ENCODE assay signal across 11 cellular contexts in genomic region chr15:96338772-96339661, GRCh38. TPM values are rescaled to one million over a fixed set of nuclear protein-coding genes. Genes with fewer than 3 reads are reported as not detected.
DNase-seq lines count a peak whose midpoint lies in the region; ATAC-seq and TF ChIP-seq lines count a peak whose summit lies in the region.
"Had no signal": no experiment of that assay in that cellular context is flagged by ENCODE, and none has a peak within 500 bp of the region (broad histone marks: within the 10 kb centered on the region; RNA-seq: fewer than 3 reads in every experiment).

No MANE protein-coding gene starts in this region.

- intact Hi-C loops in CD4-positive, alpha-beta memory T cell (cut with micrococcal nuclease), result no loop called here

- no peaks in the 10 kb centered on the region for H3K9me3 ChIP-seq in RWPE2 (ENCODE audit: severe bottlenecking)
- H3K9me3 ChIP-seq in CD4-positive, alpha-beta memory T cell (ENCODE audit: control insufficient read depth in 1 of 2, low read length in 2 of 2), result no peaks in the 10 kb centered on the region

- peak overlapping the region; percentile 88 for H3K27ac ChIP-seq in RWPE2 (ENCODE audit: poor library complexity, severe bottlenecking)
- no peak overlapping the region for H3K27ac ChIP-seq in CD4-positive, alpha-beta memory T cell (ENCODE audit: low read depth, low read length)

- H3K4me1 Mint-ChIP-seq in CD4-positive, alpha-beta memory T cell, result peaks cover 0 to 4% (median 0%) of the 10 kb centered on the region in 4 donors
- H3K4me1 Mint-ChIP-seq in naive thymus-derived CD8-positive, alpha-beta T cell, result peaks cover 3 to 11% (median 7%) of the 10 kb centered on the region in 4 donors
- H3K4me1 Mint-ChIP-seq: stimulated activated memory B cell treated with anti-CD40 and anti-IgM and Interleukin-4, amounts not matched to agents 10 μg/mL and 1 μg/mL and 100 μg/mL, for 72 hours had no signal

- no peak overlapping the region for H3K4me3 Mint-ChIP-seq in CD4-positive, alpha-beta memory T cell
- H3K4me3 Mint-ChIP-seq in naive thymus-derived CD8-positive, alpha-beta T cell, result no peak overlapping the region
- H3K4me3 Mint-ChIP-seq: stimulated activated memory B cell treated with anti-CD40 and anti-IgM and Interleukin-4, amounts not matched to agents 10 μg/mL and 1 μg/mL and 100 μg/mL, for 72 hours had no signal

- H3K27ac Mint-ChIP-seq in CD4-positive, alpha-beta memory T cell, result no peak overlapping the region
- no peak overlapping the region for H3K27ac Mint-ChIP-seq in naive thymus-derived CD8-positive, alpha-beta T cell
- H3K27ac Mint-ChIP-seq: stimulated activated memory B cell treated with anti-CD40 and anti-IgM and Interleukin-4, amounts not matched to agents 10 μg/mL and 1 μg/mL and 100 μg/mL, for 72 hours had no signal

- peaks cover 0 to 50% (median 24%) of the 10 kb centered on the region in 8 donors for H3K9me3 Mint-ChIP-seq in CD4-positive, alpha-beta memory T cell
- H3K9me3 Mint-ChIP-seq in naive thymus-derived CD8-positive, alpha-beta T cell, result peaks cover 4 to 52% (median 13%) of the 10 kb centered on the region in 9 donors
- H3K9me3 Mint-ChIP-seq: stimulated activated memory B cell treated with anti-CD40 and anti-IgM and Interleukin-4, amounts not matched to agents 10 μg/mL and 1 μg/mL and 100 μg/mL, for 72 hours had no signal

- DNase-seq in G401 (ENCODE audit: low spot score) (peak; percentile 19), RWPE2 (ENCODE audit: low spot score) (no peak), fibroblast of pulmonary artery (ENCODE audit: low read depth) (peak; percentile 45), retina (peak; percentile 42)
- DNase-seq in activated CD4-positive, alpha-beta T cell treated with anti-CD3 and anti-CD28 coated beads, Interleukin-2, amount 50 U/mL, for 48 hours, result no peak
- DNase-seq in CD4-positive, alpha-beta memory T cell, result no peak
- no peak for DNase-seq in naive thymus-derived CD8-positive, alpha-beta T cell
- DNase-seq: activated effector memory CD4-positive, alpha-beta T cell treated with Interleukin-2 at 50 U/mL for 16 hours had no signal

- peaks cover 58 to 61% of the 10 kb centered on the region in 2 donors for H3K27me3 Mint-ChIP-seq in CD4-positive, alpha-beta memory T cell
- peaks cover 60 to 93% (median 82%) of the 10 kb centered on the region in 5 donors for H3K27me3 Mint-ChIP-seq in naive thymus-derived CD8-positive, alpha-beta T cell

- in situ Hi-C loops in G401 (cut with HindIII; ENCODE audit: low sequenced_read_pairs), result no loop called here

- CTCF ChIA-PET in CD4-positive, alpha-beta memory T cell (lab: Charles Lee; ENCODE audit: partially characterized antibody), result interaction anchor here (0.6 kb wide), 1 partner anchor 507 kb away, joined by 3 read pairs; no protein-coding TSS in a partner anchor

- POLR2A ChIA-PET in CD4-positive, alpha-beta memory T cell (lab: Charles Lee; ENCODE audit: partially characterized antibody), result no interaction called here
- POLR2A ChIA-PET in naive thymus-derived CD8-positive, alpha-beta T cell (lab: Charles Lee), result no interaction called here

- ATAC-seq in RWPE2 (ENCODE audit: low read depth), result 0 out of 3 replicates have a peak, but pooled peaks have one; percentile 4
- no peak for ATAC-seq in GM18517 (IDR thresholded peaks at IDR 0.05; ENCODE audit: unreplicated experiment)
- no peak for ATAC-seq in naive thymus-derived CD8-positive, alpha-beta T cell
- ATAC-seq: stimulated activated memory B cell treated with anti-CD40 and anti-IgM and Interleukin-4, amounts not matched to agents 10 μg/mL and 1 μg/mL and 100 μg/mL, for 72 hours had no signal

- H3K36me3 Mint-ChIP-seq in CD4-positive, alpha-beta memory T cell, result peaks cover 0 to 5% of the 10 kb centered on the region in 2 donors
- peaks cover 9 to 22% (median 14%) of the 10 kb centered on the region in 3 donors for H3K36me3 Mint-ChIP-seq in naive thymus-derived CD8-positive, alpha-beta T cell
- H3K36me3 Mint-ChIP-seq: stimulated activated memory B cell treated with anti-CD40 and anti-IgM and Interleukin-4, amounts not matched to agents 10 μg/mL and 1 μg/mL and 100 μg/mL, for 72 hours had no signal

- no peaks in the 10 kb centered on the region for H3K27me3 ChIP-seq in RWPE2 (ENCODE audit: insufficient read depth, poor library complexity, severe bottlenecking)
- peaks cover 9% of the 10 kb centered on the region for H3K27me3 ChIP-seq in CD4-positive, alpha-beta memory T cell (ENCODE audit: insufficient read depth, low read length)

- H3K4me3 ChIP-seq in RWPE2 (ENCODE audit: severe bottlenecking), result peak overlapping the region; percentile 86
- peak overlapping the region; percentile 68 for H3K4me3 ChIP-seq in fibroblast of pulmonary artery (replicated peaks; ENCODE audit: low read depth, low read length)
- H3K4me3 ChIP-seq in CD4-positive, alpha-beta memory T cell (ENCODE audit: low read length in 2 of 2), result no peak overlapping the region

- no peak for TF ChIP-seq CTCF in RWPE2 (IDR thresholded peaks at IDR 0.05; ENCODE audit: poor library complexity, severe bottlenecking)
- TF ChIP-seq CTCF in fibroblast of pulmonary artery (IDR thresholded peaks at IDR 0.05; ENCODE audit: low read length, missing control alignments), result no peak

- peaks cover 67% of the 10 kb centered on the region for H3K36me3 ChIP-seq in RWPE2 (ENCODE audit: low read depth)
- no peaks in the 10 kb centered on the region for H3K36me3 ChIP-seq in CD4-positive, alpha-beta memory T cell (ENCODE audit: insufficient read depth, low read length)

- H3K4me1 ChIP-seq in RWPE2 (ENCODE audit: insufficient read depth, poor library complexity, severe bottlenecking), result peaks cover 17% of the 10 kb centered on the region
- no peaks in the 10 kb centered on the region for H3K4me1 ChIP-seq in CD4-positive, alpha-beta memory T cell (ENCODE audit: insufficient read depth, low read length)

RNA-seq across cellular contexts. Expression of gene NR2F2, which starts 8.5 kb away (rescaled TPM):
- 2.3 and 3.6 TPM in 2 replicates for total RNA-seq in G401 (2014; rRNA removed; shearing (Covaris generic))
- not detected for total RNA-seq in CD4-positive, alpha-beta memory T cell
- not detected for polyA plus RNA-seq in CD4-positive, alpha-beta memory T cell
- total RNA-seq in naive thymus-derived CD8-positive, alpha-beta T cell, result not detected
- not detected for polyA plus RNA-seq in naive thymus-derived CD8-positive, alpha-beta T cell
- total RNA-seq: mononuclear cell had no signal

Comparison
In these comparisons a context has a peak if more than half of its experiments do, and no peak if none do; other contexts are left out.
1. DNase-seq: peak in G401 (single experiment), fibroblast of pulmonary artery (single experiment) and retina (single experiment); none in RWPE2 (single experiment), activated CD4-positive, alpha-beta T cell treated with anti-CD3 and anti-CD28 coated beads, Interleukin-2, amount 50 U/mL, for 48 hours (0 of 2), CD4-positive, alpha-beta memory T cell (0 of 5) and naive thymus-derived CD8-positive, alpha-beta T cell (0 of 10).
2. H3K4me3 ChIP-seq: peak in RWPE2 (single experiment) and fibroblast of pulmonary artery (single experiment); none in CD4-positive, alpha-beta memory T cell (0 of 2).